19 cellular contexts compared by ENCODE assay signal in the genomic region with DNA sequence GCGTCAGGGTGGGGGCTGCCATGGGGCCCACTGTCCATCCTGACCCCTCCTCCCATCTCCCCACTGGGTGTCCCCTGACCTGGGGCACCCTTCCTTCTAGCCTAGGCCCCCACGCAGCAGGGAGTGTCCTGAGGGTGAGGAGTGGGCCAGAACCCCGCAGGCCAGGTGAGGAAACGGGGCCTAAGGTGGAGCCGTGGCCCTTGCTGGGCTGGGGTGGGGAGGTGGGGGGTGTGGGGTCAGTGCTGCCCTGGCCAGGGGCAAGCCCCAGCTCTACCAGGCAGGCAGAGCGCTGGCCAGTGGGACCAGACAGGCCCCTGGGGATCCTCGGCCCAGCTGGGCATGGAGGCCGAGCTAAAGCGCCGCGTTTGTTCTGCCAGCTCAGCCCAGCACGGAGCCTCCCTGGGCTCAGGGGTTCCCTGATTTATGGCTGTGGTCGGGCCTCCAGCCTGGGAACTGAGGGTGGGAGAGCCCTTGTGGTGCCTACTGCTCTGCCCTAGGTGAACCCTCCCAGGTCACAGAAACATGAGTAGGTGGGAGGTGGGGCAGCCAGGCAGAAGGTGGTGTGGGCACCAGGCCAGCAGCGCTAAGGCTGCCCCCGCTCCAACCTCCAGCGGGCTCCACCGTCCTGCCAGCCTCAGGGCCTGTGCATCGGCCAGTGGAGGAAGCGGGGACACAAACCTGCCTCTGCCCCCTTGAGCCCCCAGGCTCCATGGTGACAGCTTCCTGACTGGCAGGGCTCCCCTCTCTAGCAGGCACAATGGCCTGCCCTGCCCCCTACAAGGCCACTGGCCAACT.
"Had no signal": no experiment of that assay in that cellular context is flagged by ENCODE, and none has a peak within 500 bp of the region (broad histone marks: within the 10 kb centered on the region; RNA-seq: fewer than 3 reads in every experiment).

No MANE protein-coding gene starts in this region.

- H3K9me3 Mint-ChIP-seq: activated CD4-positive, alpha-beta memory T cell treated with anti-CD3 and anti-CD28 coated beads, Interleukin-2, amount 10 ng/mL, durations not matched to agents 7 days and 5 days; activated naive CD4-positive, alpha-beta T cell treated with anti-CD3 and anti-CD28 coated beads, Interleukin-2, amount 50 U/mL, for 24 hours; activated T-cell treated with anti-CD3 and anti-CD28 coated beads, Interleukin-2, amount 50 U/mL, for 24 hours; activated T-helper 2 cell treated with anti-CD3 and anti-CD28 coated beads, Interferon-gamma antibody, Interleukin-2, Interleukin-4, amounts not matched to agents 10 μg/mL and 5 μg/mL and 100 μg/mL, durations not matched to agents 14 hours and 24 hours and 36 hours; type B pancreatic cell had no signal

- DNase-seq: activated CD4-positive, alpha-beta memory T cell treated with anti-CD3 and anti-CD28 coated beads, Interleukin-2, amount 10 ng/mL, durations not matched to agents 7 days and 5 days; activated CD4-positive, alpha-beta T cell treated with anti-CD3 and anti-CD28 coated beads for 48 hours; activated CD4-positive, CD25-positive, alpha-beta regulatory T cell; activated T-cell treated with anti-CD3 and anti-CD28 coated beads, Interleukin-2, amount 50 U/mL, for 24 hours; dermis blood vessel endothelial cell; effector memory CD4-positive, alpha-beta T cell; heart right ventricle; immature natural killer cell; small intestine; stimulated activated CD4-positive, alpha-beta T cell treated with anti-CD3 and anti-CD28 coated beads, Interleukin-15, amount 100 ng/mL, for 24 hours; stimulated activated CD4-positive, alpha-beta T cell treated with anti-CD3 and anti-CD28 coated beads, Interleukin-2, amount 100 ng/mL, for 48 hours; stomach; T-cell had no signal

- H3K27ac ChIP-seq: esophagus muscularis mucosa, heart right ventricle, psoas muscle, stomach had no signal

- H3K4me1 Mint-ChIP-seq: activated CD4-positive, alpha-beta memory T cell treated with anti-CD3 and anti-CD28 coated beads, Interleukin-2, amount 10 ng/mL, durations not matched to agents 7 days and 5 days had no signal

- H3K9me3 ChIP-seq: esophagus muscularis mucosa, psoas muscle, stomach had no signal

- H3K27me3 ChIP-seq: esophagus muscularis mucosa, heart right ventricle, stomach had no signal

- H3K4me3 Mint-ChIP-seq: activated CD4-positive, alpha-beta memory T cell treated with anti-CD3 and anti-CD28 coated beads, Interleukin-2, amount 10 ng/mL, durations not matched to agents 7 days and 5 days; activated naive CD4-positive, alpha-beta T cell treated with anti-CD3 and anti-CD28 coated beads, Interleukin-2, amount 50 U/mL, for 24 hours; activated T-cell treated with anti-CD3 and anti-CD28 coated beads, Interleukin-2, amount 50 U/mL, for 24 hours; immature natural killer cell; T-cell; type B pancreatic cell had no signal

- ATAC-seq: heart right ventricle, psoas muscle, right cardiac atrium, T-cell had no signal

- H3K4me3 ChIP-seq: esophagus muscularis mucosa, heart right ventricle, psoas muscle, stomach had no signal

- H3K27me3 Mint-ChIP-seq: activated naive CD4-positive, alpha-beta T cell treated with anti-CD3 and anti-CD28 coated beads, Interleukin-2, amount 50 U/mL, for 24 hours; activated T-cell treated with anti-CD3 and anti-CD28 coated beads, Interleukin-2, amount 50 U/mL, for 24 hours; T-cell; type B pancreatic cell had no signal

- H3K27ac Mint-ChIP-seq: activated CD4-positive, alpha-beta memory T cell treated with anti-CD3 and anti-CD28 coated beads, Interleukin-2, amount 10 ng/mL, durations not matched to agents 7 days and 5 days; activated T-cell treated with anti-CD3 and anti-CD28 coated beads, Interleukin-2, amount 50 U/mL, for 24 hours; activated T-helper 2 cell treated with anti-CD3 and anti-CD28 coated beads, Interferon-gamma antibody, Interleukin-2, Interleukin-4, amounts not matched to agents 10 μg/mL and 5 μg/mL and 100 μg/mL, durations not matched to agents 14 hours and 24 hours and 36 hours; T-cell had no signal
